9 cellular contexts compared by ENCODE assay signal in the genomic region with DNA sequence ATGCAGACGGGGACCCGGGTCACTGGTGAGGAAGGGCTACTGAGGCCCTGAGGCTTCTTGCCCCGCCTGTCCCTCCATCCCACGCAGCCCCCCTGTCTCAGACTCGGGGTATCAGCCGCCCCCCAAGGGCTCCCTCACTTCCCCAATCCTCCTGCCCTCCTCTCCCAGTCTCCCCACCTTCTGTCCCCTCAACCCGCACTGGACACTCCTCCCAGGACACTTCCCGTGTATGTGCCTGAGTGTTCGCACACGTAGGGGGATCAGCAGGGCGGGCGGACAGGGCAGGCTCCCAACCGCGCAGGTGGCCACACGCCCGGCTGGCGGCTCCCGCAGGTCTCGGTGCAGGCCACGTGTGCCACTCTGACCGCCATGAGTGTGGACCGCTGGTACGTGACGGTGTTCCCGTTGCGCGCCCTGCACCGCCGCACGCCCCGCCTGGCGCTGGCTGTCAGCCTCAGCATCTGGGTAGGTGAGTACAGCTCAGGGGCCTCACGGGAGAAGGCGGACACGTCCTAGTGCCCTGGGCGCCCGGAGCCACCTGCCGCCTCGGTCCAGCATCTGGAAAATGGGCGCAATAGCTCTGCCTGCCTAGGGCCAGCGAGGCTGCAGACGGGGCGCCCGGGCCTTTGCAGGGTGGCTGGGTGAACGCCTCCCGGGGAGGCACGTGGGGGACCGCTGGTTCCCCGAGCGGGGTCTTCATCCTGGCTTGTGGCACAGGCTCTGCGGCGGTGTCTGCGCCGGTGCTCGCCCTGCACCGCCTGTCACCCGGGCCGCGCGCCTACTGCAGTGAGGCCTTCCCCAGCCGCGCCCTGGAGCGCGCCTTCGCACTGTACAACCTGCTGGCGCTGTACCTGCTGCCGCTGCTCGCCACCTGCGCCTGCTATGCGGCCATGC. TPM values are rescaled to one million over a fixed set of nuclear protein-coding genes. Genes with fewer than 3 reads are reported as not detected.
DNase-seq lines count a peak whose midpoint lies in the region; ATAC-seq, FAIRE-seq and TF ChIP-seq lines count a peak whose summit lies in the region.
"Had no signal": no experiment of that assay in that cellular context is flagged by ENCODE, and none has a peak within 500 bp of the region (broad histone marks: within the 10 kb centered on the region; RNA-seq: fewer than 3 reads in every experiment).

No MANE protein-coding gene starts in this region.

- peaks cover 9% of the 10 kb centered on the region for H3K27me3 Mint-ChIP-seq in activated naive CD8-positive, alpha-beta T cell treated with anti-CD3 and anti-CD28 coated beads, Interleukin-2, amount 50 U/mL, for 24 hours

- DNase-seq in GM20000 (ENCODE audit: low spot score) (peak; percentile 62), NCI-H748 (lab: John Stamatoyannopoulos, UW; ENCODE audit: unreplicated experiment) (peak; percentile 81), retina (peak; percentile 63), frontal cortex (ENCODE audit: low spot score in 2 of 2) (no peak), dedifferentiated amniotic fluid mesenchymal stem cell (ENCODE audit: extremely low spot score) (no peak), right cardiac atrium (no peak)
- DNase-seq in activated naive CD8-positive, alpha-beta T cell treated with anti-CD3 and anti-CD28 coated beads, Interleukin-2, amount 50 U/mL, for 24 hours, result no peak

- no peaks in the 10 kb centered on the region for H3K27me3 ChIP-seq in right cardiac atrium (ENCODE audit: control insufficient read depth, insufficient read depth)

- no peaks in the 10 kb centered on the region for H3K9me3 ChIP-seq in right cardiac atrium (ENCODE audit: control insufficient read depth, low read length)

- H3K9me3 Mint-ChIP-seq in activated naive CD8-positive, alpha-beta T cell treated with anti-CD3 and anti-CD28 coated beads, Interleukin-2, amount 50 U/mL, for 24 hours, result no peaks in the 10 kb centered on the region

- H3K27ac ChIP-seq in right cardiac atrium (ENCODE audit: low read length), result no peak overlapping the region

- no peak for FAIRE-seq in frontal cortex (lab: Jason Lieb, UNC)
- FAIRE-seq: islet of Langerhans had no signal

- no peak overlapping the region for H3K27ac Mint-ChIP-seq in activated naive CD8-positive, alpha-beta T cell treated with anti-CD3 and anti-CD28 coated beads, Interleukin-2, amount 50 U/mL, for 24 hours

- ATAC-seq in activated naive CD8-positive, alpha-beta T cell treated with anti-CD3 and anti-CD28 coated beads, Interleukin-2, amount 50 U/mL, for 24 hours, result peak; percentile 29
- ATAC-seq in right cardiac atrium, result no peak
- ATAC-seq in HG02938 (IDR thresholded peaks at IDR 0.05; ENCODE audit: unreplicated experiment), result no peak

- H3K4me1 Mint-ChIP-seq in activated naive CD8-positive, alpha-beta T cell treated with anti-CD3 and anti-CD28 coated beads, Interleukin-2, amount 50 U/mL, for 24 hours, result peaks cover 23% of the 10 kb centered on the region

- H3K4me3 ChIP-seq in right cardiac atrium (ENCODE audit: low read length), result no peak overlapping the region

- WGBS in right cardiac atrium, result 3% methylated on average over 70 of the region's 70 CpGs

- no peak for TF ChIP-seq CTCF in GM20000 (IDR thresholded peaks at IDR 0.05; ENCODE audit: extremely low read depth, missing control alignments)

- H3K36me3 Mint-ChIP-seq in activated naive CD8-positive, alpha-beta T cell treated with anti-CD3 and anti-CD28 coated beads, Interleukin-2, amount 50 U/mL, for 24 hours (ENCODE audit: low read depth), result no peaks in the 10 kb centered on the region

- no peaks in the 10 kb centered on the region for H3K4me1 ChIP-seq in right cardiac atrium (ENCODE audit: control insufficient read depth, insufficient read depth, low read length)

- intact Hi-C loops in right cardiac atrium (cut with DNase I), result loop anchor here (2.0 to 10.0 kb wide), 6 partner anchors 55 to 155 kb away; a partner anchor contains a TSS

- peak overlapping the region; percentile 26 for H3K4me3 Mint-ChIP-seq in activated naive CD8-positive, alpha-beta T cell treated with anti-CD3 and anti-CD28 coated beads, Interleukin-2, amount 50 U/mL, for 24 hours

RNA-seq across cellular contexts. Expression of a gene that starts 2.3 kb away (rescaled TPM):
- 0.41 TPM for total RNA-seq in frontal cortex
- not detected for total RNA-seq in right cardiac atrium
- not detected for polyA plus RNA-seq in right cardiac atrium

RNA-seq across cellular contexts. Expression of a gene that starts 6.4 kb away (rescaled TPM):
- total RNA-seq in frontal cortex, result 26.5 TPM
- 10 to 100 TPM; 18.6 to 31.2 (median 21.2) TPM for total RNA-seq in right cardiac atrium
- polyA plus RNA-seq in right cardiac atrium, result 25.8 TPM

RNA-seq across cellular contexts. Expression of a gene that starts 6.4 kb away (rescaled TPM):
- total RNA-seq in frontal cortex, result 2.4 TPM
- total RNA-seq in right cardiac atrium, result 1 to 10 TPM; 4.2 to 6.2 (median 5.6) TPM
- 3.3 TPM for polyA plus RNA-seq in right cardiac atrium

RNA-seq across cellular contexts. Expression of a gene that starts 26.1 kb away (rescaled TPM):
- total RNA-seq in frontal cortex (not detected), right cardiac atrium (not detected)
- not detected for polyA plus RNA-seq in right cardiac atrium

RNA-seq across cellular contexts. Expression of a gene that starts 26.4 kb away (rescaled TPM):
- total RNA-seq in frontal cortex, result 15.9 TPM
- 10 to 100 TPM; 23.9 to 28.4 (median 25.4) TPM for total RNA-seq in right cardiac atrium
- 21.3 TPM for polyA plus RNA-seq in right cardiac atrium

Comparison
In these comparisons a context has a peak if more than half of its experiments do, and no peak if none do; other contexts are left out.
1. DNase-seq: peak in GM20000 (single experiment), NCI-H748 (single experiment) and retina (single experiment); none in activated naive CD8-positive, alpha-beta T cell treated with anti-CD3 and anti-CD28 coated beads, Interleukin-2, amount 50 U/mL, for 24 hours (single experiment), frontal cortex (0 of 2), dedifferentiated amniotic fluid mesenchymal stem cell (single experiment) and right cardiac atrium (0 of 3).